1 cellular context compared by ENCODE assay signal in genomic region chr19:5974721-5975387, GRCh38.
TF ChIP-seq lines count a peak whose summit lies in the region.

No MANE protein-coding gene starts in this region.

TF ChIP-seq in GM12878, 131 proteins besides CTCF, POLR2A, EP300 and RAD21 (continues in another document):
- no peak for TF ChIP-seq FOS (IDR thresholded peaks at IDR 0.05; ENCODE audit: borderline replicate concordance, extremely low read depth, insufficient read length)
- TF ChIP-seq BRCA1 (IDR thresholded peaks at IDR 0.05; ENCODE audit: low read depth, low read length) = no peak
- TF ChIP-seq TCF12 (IDR thresholded peaks at IDR 0.05; ENCODE audit: low read depth, low read length) = no peak
- TF ChIP-seq MYB (IDR thresholded peaks at IDR 0.05; ENCODE audit: borderline replicate concordance, low read depth, low read length) = no peak
- no peak for TF ChIP-seq NFXL1 (IDR thresholded peaks at IDR 0.05; ENCODE audit: borderline replicate concordance)
- TF ChIP-seq FOXK2 (IDR thresholded peaks at IDR 0.05) = no peak
- TF ChIP-seq WRNIP1 (IDR thresholded peaks at IDR 0.05; ENCODE audit: borderline replicate concordance, low read depth, low read length) = no peak
- no peak for TF ChIP-seq CHD1 (IDR thresholded peaks at IDR 0.05; ENCODE audit: low read depth, low read length)
- TF ChIP-seq, protein P1, sequence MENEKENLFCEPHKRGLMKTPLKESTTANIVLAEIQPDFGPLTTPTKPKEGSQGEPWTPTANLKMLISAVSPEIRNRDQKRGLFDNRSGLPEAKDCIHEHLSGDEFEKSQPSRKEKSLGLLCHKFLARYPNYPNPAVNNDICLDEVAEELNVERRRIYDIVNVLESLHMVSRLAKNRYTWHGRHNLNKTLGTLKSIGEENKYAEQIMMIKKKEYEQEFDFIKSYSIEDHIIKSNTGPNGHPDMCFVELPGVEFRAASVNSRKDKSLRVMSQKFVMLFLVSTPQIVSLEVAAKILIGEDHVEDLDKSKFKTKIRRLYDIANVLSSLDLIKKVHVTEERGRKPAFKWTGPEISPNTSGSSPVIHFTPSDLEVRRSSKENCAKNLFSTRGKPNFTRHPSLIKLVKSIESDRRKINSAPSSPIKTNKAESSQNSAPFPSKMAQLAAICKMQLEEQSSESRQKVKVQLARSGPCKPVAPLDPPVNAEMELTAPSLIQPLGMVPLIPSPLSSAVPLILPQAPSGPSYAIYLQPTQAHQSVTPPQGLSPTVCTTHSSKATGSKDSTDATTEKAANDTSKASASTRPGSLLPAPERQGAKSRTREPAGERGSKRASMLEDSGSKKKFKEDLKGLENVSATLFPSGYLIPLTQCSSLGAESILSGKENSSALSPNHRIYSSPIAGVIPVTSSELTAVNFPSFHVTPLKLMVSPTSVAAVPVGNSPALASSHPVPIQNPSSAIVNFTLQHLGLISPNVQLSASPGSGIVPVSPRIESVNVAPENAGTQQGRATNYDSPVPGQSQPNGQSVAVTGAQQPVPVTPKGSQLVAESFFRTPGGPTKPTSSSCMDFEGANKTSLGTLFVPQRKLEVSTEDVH (IDR thresholded peaks at IDR 0.05; ENCODE audit: low read depth, partially characterized antibody) = no peak
- no peak for TF ChIP-seq KLF5 (IDR thresholded peaks at IDR 0.05; ENCODE audit: partially characterized antibody)
- no peak for TF ChIP-seq MTA3 (IDR thresholded peaks at IDR 0.05; ENCODE audit: borderline replicate concordance, low read length)
- TF ChIP-seq, protein P2, sequence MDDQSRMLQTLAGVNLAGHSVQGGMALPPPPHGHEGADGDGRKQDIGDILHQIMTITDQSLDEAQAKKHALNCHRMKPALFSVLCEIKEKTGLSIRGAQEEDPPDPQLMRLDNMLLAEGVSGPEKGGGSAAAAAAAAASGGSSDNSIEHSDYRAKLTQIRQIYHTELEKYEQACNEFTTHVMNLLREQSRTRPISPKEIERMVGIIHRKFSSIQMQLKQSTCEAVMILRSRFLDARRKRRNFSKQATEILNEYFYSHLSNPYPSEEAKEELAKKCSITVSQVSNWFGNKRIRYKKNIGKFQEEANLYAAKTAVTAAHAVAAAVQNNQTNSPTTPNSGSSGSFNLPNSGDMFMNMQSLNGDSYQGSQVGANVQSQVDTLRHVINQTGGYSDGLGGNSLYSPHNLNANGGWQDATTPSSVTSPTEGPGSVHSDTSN (IDR thresholded peaks at IDR 0.05; ENCODE audit: insufficient replicate concordance, low read depth, low read length) = no peak
- no peak; a peak in 1 of 4 replicates for TF ChIP-seq IKZF2 (IDR thresholded peaks at IDR 0.05)
- TF ChIP-seq SMARCA5 (IDR thresholded peaks at IDR 0.05) = no peak
- TF ChIP-seq LARP7 (IDR thresholded peaks at IDR 0.05) = no peak
- no peak for TF ChIP-seq IRF4 (IDR thresholded peaks at IDR 0.05; ENCODE audit: low read depth, low read length)
- TF ChIP-seq BHLHE40 (IDR thresholded peaks at IDR 0.05; ENCODE audit: borderline replicate concordance in 1 of 2, low read depth in 2 of 2, low read length in 1 of 2) = peak; percentile 69 to 79; a peak in 2 of 4 replicates
- TF ChIP-seq GABPA (IDR thresholded peaks at IDR 0.05; ENCODE audit: low read depth) = no peak
- no peak for TF ChIP-seq CHD2 (IDR thresholded peaks at IDR 0.05; ENCODE audit: borderline replicate concordance, low read depth, low read length)
- TF ChIP-seq HDGF (IDR thresholded peaks at IDR 0.05) = peak; percentile 60; the same call in 1 of the 2 replicates
- TF ChIP-seq, protein P3, sequence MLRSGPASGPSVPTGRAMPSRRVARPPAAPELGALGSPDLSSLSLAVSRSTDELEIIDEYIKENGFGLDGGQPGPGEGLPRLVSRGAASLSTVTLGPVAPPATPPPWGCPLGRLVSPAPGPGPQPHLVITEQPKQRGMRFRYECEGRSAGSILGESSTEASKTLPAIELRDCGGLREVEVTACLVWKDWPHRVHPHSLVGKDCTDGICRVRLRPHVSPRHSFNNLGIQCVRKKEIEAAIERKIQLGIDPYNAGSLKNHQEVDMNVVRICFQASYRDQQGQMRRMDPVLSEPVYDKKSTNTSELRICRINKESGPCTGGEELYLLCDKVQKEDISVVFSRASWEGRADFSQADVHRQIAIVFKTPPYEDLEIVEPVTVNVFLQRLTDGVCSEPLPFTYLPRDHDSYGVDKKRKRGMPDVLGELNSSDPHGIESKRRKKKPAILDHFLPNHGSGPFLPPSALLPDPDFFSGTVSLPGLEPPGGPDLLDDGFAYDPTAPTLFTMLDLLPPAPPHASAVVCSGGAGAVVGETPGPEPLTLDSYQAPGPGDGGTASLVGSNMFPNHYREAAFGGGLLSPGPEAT (IDR thresholded peaks at IDR 0.05; ENCODE audit: low read depth) = peak; percentile 77
- TF ChIP-seq TAF1 (IDR thresholded peaks at IDR 0.05; ENCODE audit: borderline replicate concordance, low read depth, low read length) = no peak
- TF ChIP-seq, protein P4, sequence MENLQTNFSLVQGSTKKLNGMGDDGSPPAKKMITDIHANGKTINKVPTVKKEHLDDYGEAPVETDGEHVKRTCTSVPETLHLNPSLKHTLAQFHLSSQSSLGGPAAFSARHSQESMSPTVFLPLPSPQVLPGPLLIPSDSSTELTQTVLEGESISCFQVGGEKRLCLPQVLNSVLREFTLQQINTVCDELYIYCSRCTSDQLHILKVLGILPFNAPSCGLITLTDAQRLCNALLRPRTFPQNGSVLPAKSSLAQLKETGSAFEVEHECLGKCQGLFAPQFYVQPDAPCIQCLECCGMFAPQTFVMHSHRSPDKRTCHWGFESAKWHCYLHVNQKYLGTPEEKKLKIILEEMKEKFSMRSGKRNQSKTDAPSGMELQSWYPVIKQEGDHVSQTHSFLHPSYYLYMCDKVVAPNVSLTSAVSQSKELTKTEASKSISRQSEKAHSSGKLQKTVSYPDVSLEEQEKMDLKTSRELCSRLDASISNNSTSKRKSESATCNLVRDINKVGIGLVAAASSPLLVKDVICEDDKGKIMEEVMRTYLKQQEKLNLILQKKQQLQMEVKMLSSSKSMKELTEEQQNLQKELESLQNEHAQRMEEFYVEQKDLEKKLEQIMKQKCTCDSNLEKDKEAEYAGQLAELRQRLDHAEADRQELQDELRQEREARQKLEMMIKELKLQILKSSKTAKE (IDR thresholded peaks at IDR 0.05; ENCODE audit: low read depth, poor library complexity, severe bottlenecking) = no peak
- no peak for TF ChIP-seq ATF7 (IDR thresholded peaks at IDR 0.05; ENCODE audit: low read depth)
- TF ChIP-seq ZZZ3 (IDR thresholded peaks at IDR 0.05; ENCODE audit: control insufficient read depth, insufficient read length, low read depth) = no peak
- peak; percentile 95 for TF ChIP-seq RAD51 (IDR thresholded peaks at IDR 0.05)
- TF ChIP-seq POU2F2 (IDR thresholded peaks at IDR 0.05; ENCODE audit: borderline replicate concordance, low read depth, low read length) = 0 out of 3 replicates have a peak, but pooled peaks have one; percentile 34
- no peak for TF ChIP-seq EZH2 (IDR thresholded peaks at IDR 0.05; ENCODE audit: borderline replicate concordance, control insufficient read depth, low read depth, low read length)
- TF ChIP-seq, protein P5, sequence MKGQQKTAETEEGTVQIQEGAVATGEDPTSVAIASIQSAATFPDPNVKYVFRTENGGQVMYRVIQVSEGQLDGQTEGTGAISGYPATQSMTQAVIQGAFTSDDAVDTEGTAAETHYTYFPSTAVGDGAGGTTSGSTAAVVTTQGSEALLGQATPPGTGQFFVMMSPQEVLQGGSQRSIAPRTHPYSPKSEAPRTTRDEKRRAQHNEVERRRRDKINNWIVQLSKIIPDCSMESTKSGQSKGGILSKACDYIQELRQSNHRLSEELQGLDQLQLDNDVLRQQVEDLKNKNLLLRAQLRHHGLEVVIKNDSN (IDR thresholded peaks at IDR 0.05; ENCODE audit: borderline replicate concordance, extremely low read length, insufficient read depth, low read depth, low read length) = peak; percentile 64
- no peak for TF ChIP-seq ASH2L (IDR thresholded peaks at IDR 0.05; ENCODE audit: borderline replicate concordance, low read depth)
- TF ChIP-seq, protein P6, sequence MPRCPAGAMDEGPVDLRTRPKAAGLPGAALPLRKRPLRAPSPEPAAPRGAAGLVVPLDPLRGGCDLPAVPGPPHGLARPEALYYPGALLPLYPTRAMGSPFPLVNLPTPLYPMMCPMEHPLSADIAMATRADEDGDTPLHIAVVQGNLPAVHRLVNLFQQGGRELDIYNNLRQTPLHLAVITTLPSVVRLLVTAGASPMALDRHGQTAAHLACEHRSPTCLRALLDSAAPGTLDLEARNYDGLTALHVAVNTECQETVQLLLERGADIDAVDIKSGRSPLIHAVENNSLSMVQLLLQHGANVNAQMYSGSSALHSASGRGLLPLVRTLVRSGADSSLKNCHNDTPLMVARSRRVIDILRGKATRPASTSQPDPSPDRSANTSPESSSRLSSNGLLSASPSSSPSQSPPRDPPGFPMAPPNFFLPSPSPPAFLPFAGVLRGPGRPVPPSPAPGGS (IDR thresholded peaks at IDR 0.05; ENCODE audit: borderline replicate concordance, insufficient read depth, low read depth, low read length, poor library complexity, severe bottlenecking) = no peak
- no peak for TF ChIP-seq FOXM1 (IDR thresholded peaks at IDR 0.05; ENCODE audit: low read depth, low read length)
- TF ChIP-seq MEF2B (IDR thresholded peaks at IDR 0.05; ENCODE audit: partially characterized antibody, poor library complexity, severe bottlenecking) = peak; percentile 33
- no peak for TF ChIP-seq CUX1 (IDR thresholded peaks at IDR 0.05; ENCODE audit: insufficient replicate concordance, low read depth, low read length)
- TF ChIP-seq, protein P7, sequence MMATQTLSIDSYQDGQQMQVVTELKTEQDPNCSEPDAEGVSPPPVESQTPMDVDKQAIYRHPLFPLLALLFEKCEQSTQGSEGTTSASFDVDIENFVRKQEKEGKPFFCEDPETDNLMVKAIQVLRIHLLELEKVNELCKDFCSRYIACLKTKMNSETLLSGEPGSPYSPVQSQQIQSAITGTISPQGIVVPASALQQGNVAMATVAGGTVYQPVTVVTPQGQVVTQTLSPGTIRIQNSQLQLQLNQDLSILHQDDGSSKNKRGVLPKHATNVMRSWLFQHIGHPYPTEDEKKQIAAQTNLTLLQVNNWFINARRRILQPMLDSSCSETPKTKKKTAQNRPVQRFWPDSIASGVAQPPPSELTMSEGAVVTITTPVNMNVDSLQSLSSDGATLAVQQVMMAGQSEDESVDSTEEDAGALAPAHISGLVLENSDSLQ (IDR thresholded peaks at IDR 0.05) = 0 out of 2 replicates have a peak, but pooled peaks have one; percentile 36
- no peak; the same call in 1 of the 2 replicates for TF ChIP-seq ZSCAN29 (IDR thresholded peaks at IDR 0.05)
- no peak for TF ChIP-seq NKRF (conservative IDR thresholded peaks at IDR 0.05)
- TF ChIP-seq SUPT20H (IDR thresholded peaks at IDR 0.05; ENCODE audit: borderline replicate concordance, control insufficient read depth, low read depth, low read length) = no peak
- TF ChIP-seq SMAD5 (IDR thresholded peaks at IDR 0.05; ENCODE audit: low read depth) = no peak
- no peak for TF ChIP-seq SIX5 (IDR thresholded peaks at IDR 0.05; ENCODE audit: low read depth, low read length, severe bottlenecking)
- TF ChIP-seq NBN (IDR thresholded peaks at IDR 0.05) = 0 out of 2 replicates have a peak, but pooled peaks have one; percentile 38
- TF ChIP-seq SMAD1 (IDR thresholded peaks at IDR 0.05; ENCODE audit: low read depth, partially characterized antibody) = no peak
- TF ChIP-seq CREB1 (IDR thresholded peaks at IDR 0.05; ENCODE audit: low read depth) = no peak
